In genomic region chr1:24216730-24217129, GRCh38 we compare ENCODE assay signal across 12 cellular contexts. TPM values are rescaled to one million over a fixed set of nuclear protein-coding genes. Genes with fewer than 3 reads are reported as not detected.
DNase-seq lines count a peak whose midpoint lies in the region; ATAC-seq and TF ChIP-seq lines count a peak whose summit lies in the region.
"Had no signal": no experiment of that assay in that cellular context is flagged by ENCODE, and none has a peak within 500 bp of the region (broad histone marks: within the 10 kb centered on the region; RNA-seq: fewer than 3 reads in every experiment).

No MANE protein-coding gene starts in this region.

- DNase-seq in AG20443 (ENCODE audit: low spot score) (peak; percentile 9), COR-L47 (lab: John Stamatoyannopoulos, UW) (peak; percentile 57), RWPE2 (ENCODE audit: low spot score) (no peak), lower lobe of right lung (no peak), RPMI8226 (no peak), NCI-H2081 (lab: John Stamatoyannopoulos, UW) (no peak), mesothelial cell of epicardium (ENCODE audit: low spot score in 2 of 2, unreplicated experiment in 2 of 2) (no peak)
- DNase-seq: MV-4-11 had no signal

- H3K36me3 ChIP-seq in RWPE2 (ENCODE audit: low read depth), result no peaks in the 10 kb centered on the region
- H3K36me3 ChIP-seq in lower lobe of right lung, result no peaks in the 10 kb centered on the region
- H3K36me3 ChIP-seq: BLaER1 had no signal

- H3K4me3 ChIP-seq in RWPE2 (ENCODE audit: severe bottlenecking) (no peak overlapping the region), lower lobe of right lung (no peak overlapping the region)
- H3K4me3 ChIP-seq: BLaER1 had no signal

- no peak for TF ChIP-seq CTCF in RWPE2 (IDR thresholded peaks at IDR 0.05; ENCODE audit: poor library complexity, severe bottlenecking)
- TF ChIP-seq CTCF in lower lobe of right lung (IDR thresholded peaks at IDR 0.05), result no peak
- no peak for TF ChIP-seq CTCF in mesothelial cell of epicardium (IDR thresholded peaks at IDR 0.05; ENCODE audit: unreplicated experiment)

- H3K9me3 ChIP-seq in RWPE2 (ENCODE audit: severe bottlenecking) (no peaks in the 10 kb centered on the region), lower lobe of right lung (no peaks in the 10 kb centered on the region)

- no peak overlapping the region for H3K27ac ChIP-seq in RWPE2 (ENCODE audit: poor library complexity, severe bottlenecking)
- no peak overlapping the region for H3K27ac ChIP-seq in lower lobe of right lung
- H3K27ac ChIP-seq: BLaER1 had no signal

- peak; percentile 10; the same call in 1 of the 3 replicates for ATAC-seq in RWPE2 (ENCODE audit: low read depth)
- ATAC-seq in lower lobe of right lung, result peak; percentile 58 to 80
- ATAC-seq: HCT116 had no signal

- H3K27me3 ChIP-seq in RWPE2 (ENCODE audit: insufficient read depth, poor library complexity, severe bottlenecking) (no peaks in the 10 kb centered on the region), lower lobe of right lung (ENCODE audit: low read depth) (peaks cover 4% of the 10 kb centered on the region)

- H3K9me3 Mint-ChIP-seq in mesothelial cell of epicardium, result no peaks in the 10 kb centered on the region

- no peak overlapping the region for H3K27ac Mint-ChIP-seq in mesothelial cell of epicardium
- H3K27ac Mint-ChIP-seq: IgD-negative memory B cell had no signal

- no peaks in the 10 kb centered on the region for H3K36me3 Mint-ChIP-seq in mesothelial cell of epicardium

- intact Hi-C loops in lower lobe of right lung (cut with DNase I), result no loop called here

- H3K4me1 Mint-ChIP-seq in mesothelial cell of epicardium, result peaks cover 21% of the 10 kb centered on the region

- H3K4me1 ChIP-seq in RWPE2 (ENCODE audit: insufficient read depth, poor library complexity, severe bottlenecking) (no peaks in the 10 kb centered on the region), lower lobe of right lung (peaks cover 6% of the 10 kb centered on the region)
- H3K4me1 ChIP-seq: BLaER1 had no signal

- H3K27me3 Mint-ChIP-seq in mesothelial cell of epicardium (ENCODE audit: low read depth), result peaks cover 14% of the 10 kb centered on the region

- H3K4me3 Mint-ChIP-seq in mesothelial cell of epicardium, result no peak overlapping the region
- H3K4me3 Mint-ChIP-seq: IgD-negative memory B cell had no signal

RNA-seq across cellular contexts. Expression of gene IFNLR1, which starts 29.6 kb away (rescaled TPM):
- total RNA-seq in lower lobe of right lung (11.7 TPM), mesothelial cell of epicardium (12.1 to 13.0 TPM (median 12.1 TPM) in 3 replicates)
- total RNA-seq: SK-MEL-5 had no signal

Comparison
In these comparisons a context has a peak if more than half of its experiments do, and no peak if none do; other contexts are left out.
1. DNase-seq: peak in AG20443 (single experiment) and COR-L47 (single experiment); none in RWPE2 (single experiment), lower lobe of right lung (single experiment), RPMI8226 (single experiment), NCI-H2081 (0 of 2) and mesothelial cell of epicardium (0 of 2).